In the genomic region with DNA sequence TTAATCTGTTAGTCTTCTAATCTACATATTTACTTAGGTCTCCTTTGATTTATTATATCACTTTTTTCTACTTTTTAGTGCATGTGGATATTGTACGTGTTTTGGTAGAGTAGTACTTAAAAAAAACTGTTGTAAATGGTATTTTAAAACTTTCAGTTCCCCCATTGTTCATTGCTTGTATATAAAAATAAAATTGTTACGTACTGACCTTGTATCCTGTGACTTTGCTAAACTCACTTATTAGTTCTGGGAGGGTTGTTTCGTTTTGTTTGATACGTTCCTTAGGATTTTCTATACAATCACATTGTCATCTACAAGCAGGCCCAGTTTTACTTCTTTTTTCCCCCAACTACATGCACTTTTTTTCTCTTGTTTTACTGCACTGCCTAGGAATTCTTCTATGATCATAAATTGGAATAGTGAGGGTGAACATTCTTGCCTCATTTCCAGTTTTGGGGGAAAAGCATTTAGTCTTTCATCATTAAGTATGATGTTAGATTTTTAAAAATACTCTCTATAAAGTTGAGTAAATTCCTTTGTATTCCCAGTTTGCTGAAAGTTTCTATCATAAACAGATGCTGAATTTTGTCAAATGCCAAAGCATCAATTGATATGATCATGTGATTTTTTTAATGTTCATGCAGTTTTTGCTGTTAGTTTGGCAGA, we compare ENCODE assay signal across 1 cellular context.
TF ChIP-seq lines count a peak whose summit lies in the region.

No MANE protein-coding gene starts in this region.

TF ChIP-seq in WTC11, 78 proteins besides CTCF, POLR2A, EP300 and RAD21 (continued from another document):
- TF ChIP-seq, protein P1, sequence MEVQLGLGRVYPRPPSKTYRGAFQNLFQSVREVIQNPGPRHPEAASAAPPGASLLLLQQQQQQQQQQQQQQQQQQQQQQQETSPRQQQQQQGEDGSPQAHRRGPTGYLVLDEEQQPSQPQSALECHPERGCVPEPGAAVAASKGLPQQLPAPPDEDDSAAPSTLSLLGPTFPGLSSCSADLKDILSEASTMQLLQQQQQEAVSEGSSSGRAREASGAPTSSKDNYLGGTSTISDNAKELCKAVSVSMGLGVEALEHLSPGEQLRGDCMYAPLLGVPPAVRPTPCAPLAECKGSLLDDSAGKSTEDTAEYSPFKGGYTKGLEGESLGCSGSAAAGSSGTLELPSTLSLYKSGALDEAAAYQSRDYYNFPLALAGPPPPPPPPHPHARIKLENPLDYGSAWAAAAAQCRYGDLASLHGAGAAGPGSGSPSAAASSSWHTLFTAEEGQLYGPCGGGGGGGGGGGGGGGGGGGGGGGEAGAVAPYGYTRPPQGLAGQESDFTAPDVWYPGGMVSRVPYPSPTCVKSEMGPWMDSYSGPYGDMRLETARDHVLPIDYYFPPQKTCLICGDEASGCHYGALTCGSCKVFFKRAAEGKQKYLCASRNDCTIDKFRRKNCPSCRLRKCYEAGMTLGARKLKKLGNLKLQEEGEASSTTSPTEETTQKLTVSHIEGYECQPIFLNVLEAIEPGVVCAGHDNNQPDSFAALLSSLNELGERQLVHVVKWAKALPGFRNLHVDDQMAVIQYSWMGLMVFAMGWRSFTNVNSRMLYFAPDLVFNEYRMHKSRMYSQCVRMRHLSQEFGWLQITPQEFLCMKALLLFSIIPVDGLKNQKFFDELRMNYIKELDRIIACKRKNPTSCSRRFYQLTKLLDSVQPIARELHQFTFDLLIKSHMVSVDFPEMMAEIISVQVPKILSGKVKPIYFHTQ (CRISPR knock-in tag; IDR thresholded peaks at IDR 0.05): no peak
- TF ChIP-seq, protein P2, sequence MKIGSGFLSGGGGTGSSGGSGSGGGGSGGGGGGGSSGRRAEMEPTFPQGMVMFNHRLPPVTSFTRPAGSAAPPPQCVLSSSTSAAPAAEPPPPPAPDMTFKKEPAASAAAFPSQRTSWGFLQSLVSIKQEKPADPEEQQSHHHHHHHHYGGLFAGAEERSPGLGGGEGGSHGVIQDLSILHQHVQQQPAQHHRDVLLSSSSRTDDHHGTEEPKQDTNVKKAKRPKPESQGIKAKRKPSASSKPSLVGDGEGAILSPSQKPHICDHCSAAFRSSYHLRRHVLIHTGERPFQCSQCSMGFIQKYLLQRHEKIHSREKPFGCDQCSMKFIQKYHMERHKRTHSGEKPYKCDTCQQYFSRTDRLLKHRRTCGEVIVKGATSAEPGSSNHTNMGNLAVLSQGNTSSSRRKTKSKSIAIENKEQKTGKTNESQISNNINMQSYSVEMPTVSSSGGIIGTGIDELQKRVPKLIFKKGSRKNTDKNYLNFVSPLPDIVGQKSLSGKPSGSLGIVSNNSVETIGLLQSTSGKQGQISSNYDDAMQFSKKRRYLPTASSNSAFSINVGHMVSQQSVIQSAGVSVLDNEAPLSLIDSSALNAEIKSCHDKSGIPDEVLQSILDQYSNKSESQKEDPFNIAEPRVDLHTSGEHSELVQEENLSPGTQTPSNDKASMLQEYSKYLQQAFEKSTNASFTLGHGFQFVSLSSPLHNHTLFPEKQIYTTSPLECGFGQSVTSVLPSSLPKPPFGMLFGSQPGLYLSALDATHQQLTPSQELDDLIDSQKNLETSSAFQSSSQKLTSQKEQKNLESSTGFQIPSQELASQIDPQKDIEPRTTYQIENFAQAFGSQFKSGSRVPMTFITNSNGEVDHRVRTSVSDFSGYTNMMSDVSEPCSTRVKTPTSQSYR (CRISPR knock-in tag; IDR thresholded peaks at IDR 0.05): no peak
- TF ChIP-seq ZNF219 (CRISPR knock-in tag; IDR thresholded peaks at IDR 0.05; ENCODE audit: borderline replicate concordance) (no peak), ZBTB21 (CRISPR knock-in tag; IDR thresholded peaks at IDR 0.05; ENCODE audit: borderline replicate concordance) (no peak), FOXP1 (CRISPR knock-in tag; IDR thresholded peaks at IDR 0.05; ENCODE audit: borderline replicate concordance) (no peak), ATF6 (CRISPR knock-in tag; IDR thresholded peaks at IDR 0.05) (no peak), CBFB (CRISPR knock-in tag; IDR thresholded peaks at IDR 0.05; ENCODE audit: low read depth) (no peak), PRRX2 (CRISPR knock-in tag; IDR thresholded peaks at IDR 0.05) (no peak)
